1 cellular context compared by ENCODE assay signal in genomic region chr4:32148120-32148666, GRCh38.
TF ChIP-seq lines count a peak whose summit lies in the region.

No MANE protein-coding gene starts in this region.

TF ChIP-seq in IMR-90, 13 proteins besides CTCF, POLR2A, EP300 and RAD21:
- TF ChIP-seq ELK1 (IDR thresholded peaks at IDR 0.05; ENCODE audit: borderline replicate concordance, low read depth, low read length) (no peak), USF2 (IDR thresholded peaks at IDR 0.05; ENCODE audit: low read depth, low read length) (no peak), RFX5 (IDR thresholded peaks at IDR 0.05; ENCODE audit: low read depth, low read length) (no peak), MAZ (IDR thresholded peaks at IDR 0.05; ENCODE audit: borderline replicate concordance, low read depth, low read length) (no peak), FOS (IDR thresholded peaks at IDR 0.05; ENCODE audit: low read depth, low read length) (no peak), NFE2L2 (IDR thresholded peaks at IDR 0.05; ENCODE audit: low read depth, low read length) (peak; percentile 25; the same call in 1 of the 2 replicates), SMC3 (IDR thresholded peaks at IDR 0.05; ENCODE audit: low read depth, low read length) (no peak), BHLHE40 (IDR thresholded peaks at IDR 0.05; ENCODE audit: low read depth, low read length) (no peak), MAFK (IDR thresholded peaks at IDR 0.05; ENCODE audit: low read depth, low read length) (no peak)
